In genomic region chr1:176696109-176696508, GRCh38 we compare ENCODE assay signal across 12 cellular contexts.
A peak's percentile ranks its signal among the peaks of the same experiment; 100 is the strongest.
DNase-seq lines count a peak whose midpoint lies in the region; ATAC-seq and TF ChIP-seq lines count a peak whose summit lies in the region.
"Had no signal": no experiment of that assay in that cellular context is flagged by ENCODE, and none has a peak within 500 bp of the region (broad histone marks: within the 10 kb centered on the region; RNA-seq: fewer than 3 reads in every experiment).

No MANE protein-coding gene starts in this region.

- peaks cover 13% of the 10 kb centered on the region for H3K4me1 Mint-ChIP-seq in mesothelial cell of epicardium
- H3K4me1 Mint-ChIP-seq: activated B cell treated with CpG ODN at 0.5 μM for 24 hours, memory B cell had no signal

- H3K36me3 Mint-ChIP-seq in mesothelial cell of epicardium = no peaks in the 10 kb centered on the region
- H3K36me3 Mint-ChIP-seq: memory B cell had no signal

- no peaks in the 10 kb centered on the region for H3K36me3 ChIP-seq in gastrocnemius medialis
- H3K36me3 ChIP-seq: suprapubic skin had no signal

- H3K9me3 ChIP-seq in gastrocnemius medialis = no peaks in the 10 kb centered on the region
- H3K9me3 ChIP-seq: suprapubic skin had no signal

- H3K4me3 Mint-ChIP-seq in mesothelial cell of epicardium = no peak overlapping the region
- H3K4me3 Mint-ChIP-seq: activated B cell treated with CpG ODN at 0.5 μM for 24 hours, memory B cell had no signal

- TF ChIP-seq POLR2A in gastrocnemius medialis (IDR thresholded peaks at IDR 0.05) = no peak

- H3K9me3 Mint-ChIP-seq in mesothelial cell of epicardium = no peaks in the 10 kb centered on the region
- H3K9me3 Mint-ChIP-seq: activated B cell treated with CpG ODN at 0.5 μM for 24 hours, memory B cell had no signal

- intact Hi-C loops in gastrocnemius medialis (cut with DNase I; ENCODE audit: low total_unique reads) = no loop called here

- H3K27ac ChIP-seq in gastrocnemius medialis = peak overlapping the region in 3 of 4 donors; percentile 57 to 79 (median 58)
- H3K27ac ChIP-seq: suprapubic skin had no signal

- H3K27me3 Mint-ChIP-seq in mesothelial cell of epicardium (ENCODE audit: low read depth) = no peaks in the 10 kb centered on the region

- no peak overlapping the region for H3K27ac Mint-ChIP-seq in mesothelial cell of epicardium
- H3K27ac Mint-ChIP-seq: activated B cell treated with CpG ODN at 0.5 μM for 24 hours, memory B cell had no signal

- H3K27me3 ChIP-seq in gastrocnemius medialis = no peaks in the 10 kb centered on the region
- H3K27me3 ChIP-seq: suprapubic skin had no signal

- TF ChIP-seq CTCF in fibroblast of mammary gland (conservative IDR thresholded peaks at IDR 0.05; ENCODE audit: control insufficient read depth, insufficient read depth, low read depth, low read length) = no peak
- no peak for TF ChIP-seq CTCF in gastrocnemius medialis (IDR thresholded peaks at IDR 0.05 in 4 of 5, conservative IDR thresholded peaks at IDR 0.05 in 1 of 5)
- TF ChIP-seq CTCF in mesothelial cell of epicardium (IDR thresholded peaks at IDR 0.05; ENCODE audit: unreplicated experiment) = no peak

- peak; percentile 34 for DNase-seq in HPDE6-E6E7 (ENCODE audit: extremely low spot score)
- peak; percentile 25 for DNase-seq in NCI-H774 (lab: John Stamatoyannopoulos, UW)
- DNase-seq in fibroblast of mammary gland (ENCODE audit: low read depth) = peak; percentile 73
- peak; percentile 89 to 90 for DNase-seq in gastrocnemius medialis
- no peak for DNase-seq in mesothelial cell of epicardium (ENCODE audit: low spot score in 2 of 2, unreplicated experiment in 2 of 2)
- DNase-seq: activated B cell treated with CpG ODN at 0.5 μM for 24 hours; activated naive CD4-positive, alpha-beta T cell treated with anti-CD3 and anti-CD28 coated beads, Interleukin-2, amount 50 U/mL, for 16 hours; effector memory CD4-positive, alpha-beta T cell had no signal

- no peak overlapping the region for H3K4me3 ChIP-seq in fibroblast of mammary gland (ENCODE audit: control insufficient read depth, low read depth, low read length)
- H3K4me3 ChIP-seq in gastrocnemius medialis = no peak overlapping the region
- H3K4me3 ChIP-seq: suprapubic skin had no signal

- ATAC-seq in gastrocnemius medialis (peak; percentile 83 to 91), GM18868 (IDR thresholded peaks at IDR 0.05; ENCODE audit: unreplicated experiment) (no peak), GM21529 (IDR thresholded peaks at IDR 0.05; ENCODE audit: unreplicated experiment) (no peak)

- H3K4me1 ChIP-seq in gastrocnemius medialis = peaks cover 15 to 43% of the 10 kb centered on the region in 2 donors
- H3K4me1 ChIP-seq: suprapubic skin had no signal

- in situ Hi-C loops in gastrocnemius medialis (cut with MboI; ENCODE audit: low sequenced_read_pairs in 4 of 4) = loop anchor here in 1 of 4 donors (25.0 kb wide), 1 partner anchor 134 kb away; no protein-coding TSS in a partner anchor

Comparison
In these comparisons a context has a peak if more than half of its experiments do, and no peak if none do; other contexts are left out.
1. DNase-seq: peak in HPDE6-E6E7 (single experiment), NCI-H774 (single experiment), fibroblast of mammary gland (single experiment) and gastrocnemius medialis (2 of 2); none in mesothelial cell of epicardium (0 of 2).
2. ATAC-seq: peak in gastrocnemius medialis (2 of 2); none in GM18868 (single experiment) and GM21529 (single experiment).